Comparison of ENCODE assay signal across 19 cellular contexts in the genomic region with DNA sequence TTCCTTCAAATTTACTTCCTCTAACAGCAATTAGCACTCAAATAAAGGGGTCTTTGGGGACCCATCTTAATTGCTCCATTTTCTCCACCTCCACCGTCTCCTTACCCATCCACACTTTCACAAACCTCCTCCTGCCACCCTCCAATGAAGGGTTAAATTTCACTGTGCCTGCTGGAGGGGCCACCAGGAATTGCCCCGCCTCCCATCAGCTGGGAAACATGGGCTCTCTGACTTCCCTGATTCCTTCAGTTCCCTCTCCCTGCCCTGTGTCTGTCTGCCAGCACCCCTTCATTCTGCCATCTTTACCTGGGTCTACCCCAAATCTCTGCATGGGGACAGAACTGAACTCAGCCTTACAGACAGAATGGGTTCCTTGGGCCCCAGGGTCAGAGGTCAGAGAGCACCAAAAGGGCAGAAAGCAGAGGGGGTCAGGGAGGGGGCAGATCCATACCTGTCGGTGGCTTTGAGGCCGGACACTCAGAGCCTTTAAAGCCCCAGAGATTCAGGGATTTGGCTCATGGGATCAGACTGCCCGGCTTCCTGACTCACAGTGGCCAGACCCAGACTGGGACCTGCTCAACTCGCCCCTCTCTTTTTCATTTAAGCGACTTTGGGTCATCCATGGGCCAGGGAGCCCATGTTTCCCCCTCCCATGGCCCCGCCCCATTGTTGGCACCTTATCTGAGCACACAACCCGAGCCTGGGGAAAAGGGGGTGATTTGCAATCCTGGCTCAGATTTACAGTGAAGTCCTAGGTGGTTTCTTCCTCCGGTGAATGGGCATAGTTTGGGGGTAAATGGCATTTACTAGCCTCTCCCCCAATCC. TPM values are rescaled to one million over a fixed set of nuclear protein-coding genes. Genes with fewer than 3 reads are reported as not detected.
A peak's percentile ranks its signal among the peaks of the same experiment; 100 is the strongest.
DNase-seq lines count a peak whose midpoint lies in the region; ATAC-seq and TF ChIP-seq lines count a peak whose summit lies in the region.
"Had no signal": no experiment of that assay in that cellular context is flagged by ENCODE, and none has a peak within 500 bp of the region (broad histone marks: within the 10 kb centered on the region; RNA-seq: fewer than 3 reads in every experiment).

No MANE protein-coding gene starts in this region.

- H3K4me3 ChIP-seq in osteoblast (ENCODE audit: insufficient read depth, low read length) (peak overlapping the region; percentile 34), psoas muscle (no peak overlapping the region)
- H3K4me3 ChIP-seq: ascending aorta, SK-N-MC, tibial nerve had no signal

- H3K27me3 ChIP-seq in osteoblast (ENCODE audit: insufficient read depth, low read length) (no peaks in the 10 kb centered on the region), psoas muscle (ENCODE audit: insufficient read depth in 3 of 3, low read length in 2 of 3) (peaks cover 0 to 51% (median 10%) of the 10 kb centered on the region in 3 donors)
- H3K27me3 ChIP-seq: ascending aorta had no signal

- H2AFZ ChIP-seq in osteoblast (ENCODE audit: low read length), result no peak overlapping the region

- H3K9me3 Mint-ChIP-seq in HFFc6 (no peaks in the 10 kb centered on the region), WTC11 (no peaks in the 10 kb centered on the region)
- H3K9me3 Mint-ChIP-seq: activated CD4-positive, alpha-beta T cell treated with anti-CD3 and anti-CD28 coated beads, Interleukin-2, amount 10 ng/mL, durations not matched to agents 7 days and 5 days had no signal

- CTCF ChIA-PET in WTC11 (lab: Charles Lee), result interaction anchor here (1.7 to 18.5 kb wide), 2 partner anchors 11 to 34 kb away, joined by 15 to 1122 read pairs; a partner anchor contains a TSS

- H3K27ac Mint-ChIP-seq in HFFc6 (peak overlapping the region; percentile 52), WTC11 (no peak overlapping the region)
- H3K27ac Mint-ChIP-seq: activated CD4-positive, alpha-beta T cell treated with anti-CD3 and anti-CD28 coated beads, Interleukin-2, amount 10 ng/mL, durations not matched to agents 7 days and 5 days had no signal

- H3K27me3 Mint-ChIP-seq in HFFc6 (ENCODE audit: insufficient read depth) (peaks cover 6% of the 10 kb centered on the region; the same call in 1 of the 2 replicates), WTC11 (ENCODE audit: low read depth) (peaks cover 33% of the 10 kb centered on the region)

- H4K20me1 ChIP-seq in osteoblast (ENCODE audit: insufficient read depth, low read length), result no peaks in the 10 kb centered on the region

- POLR2A ChIA-PET in WTC11 (lab: Charles Lee), result interaction anchor here (0.5 kb wide), 1 partner anchor 1896 kb away, joined by 3 read pairs; no protein-coding TSS in a partner anchor

- H3K9me3 ChIP-seq in osteoblast (ENCODE audit: low read depth, low read length) (no peaks in the 10 kb centered on the region), psoas muscle (no peaks in the 10 kb centered on the region)
- H3K9me3 ChIP-seq: ascending aorta, tibial nerve had no signal

- H3K36me3 Mint-ChIP-seq in HFFc6 (ENCODE audit: low read depth) (no peaks in the 10 kb centered on the region), WTC11 (no peaks in the 10 kb centered on the region)

- peaks cover 39% of the 10 kb centered on the region for H3K4me1 ChIP-seq in osteoblast (ENCODE audit: insufficient read depth, low read length)
- no peaks in the 10 kb centered on the region for H3K4me1 ChIP-seq in psoas muscle

- WGBS in psoas muscle, 3 donors, result 30 to 37% (median 33%) methylated on average over 9 to 10 of the region's 10 CpGs

- peak overlapping the region; percentile 80 for H3K4me2 ChIP-seq in osteoblast (ENCODE audit: insufficient read depth, low read length)

- H3K4me3 Mint-ChIP-seq in HFFc6, result peak overlapping the region; percentile 10; the same call in 1 of the 2 replicates
- no peak overlapping the region for H3K4me3 Mint-ChIP-seq in WTC11
- H3K4me3 Mint-ChIP-seq: activated CD4-positive, alpha-beta T cell treated with anti-CD3 and anti-CD28 coated beads, Interleukin-2, amount 10 ng/mL, durations not matched to agents 7 days and 5 days had no signal

- H3K27ac ChIP-seq in osteoblast (ENCODE audit: low read depth, low read length) (peak overlapping the region; percentile 64), psoas muscle (no peak overlapping the region)
- H3K27ac ChIP-seq: ascending aorta, HL-60, SK-N-MC, tibial nerve had no signal

- DNase-seq in HFFc6 (no peak), WTC11 (ENCODE audit: low spot score) (no peak), osteoblast (ENCODE audit: insufficient read length, low spot score, missing footprints) (no peak), psoas muscle (no peak), DMS79 (lab: John Stamatoyannopoulos, UW) (no peak), NCI-H510A treated with DMSO at 0.1 percent for 48 hours (lab: John Stamatoyannopoulos, UW) (no peak)
- DNase-seq: activated CD4-positive, alpha-beta T cell treated with anti-CD3 and anti-CD28 coated beads, Interleukin-2, amount 10 ng/mL, durations not matched to agents 7 days and 5 days; Calu3; hippocampal formation; kidney; NCI-H2029 treated with DMSO at 0.1 percent for 48 hours; NCI-H524 treated with DMSO at 0.1 percent for 48 hours; retina; stimulated activated CD4-positive, alpha-beta T cell treated with anti-CD3 and anti-CD28 coated beads, Interleukin-15, amount 100 ng/mL, for 24 hours; stimulated activated naive CD4-positive, alpha-beta T cell treated with Interleukin-2 at 50 U/mL for 16 hours had no signal

- H3K36me3 ChIP-seq in osteoblast (ENCODE audit: insufficient read depth, low read length) (no peaks in the 10 kb centered on the region), psoas muscle (ENCODE audit: insufficient read depth in 1 of 2, low read depth in 1 of 2) (no peaks in the 10 kb centered on the region)
- H3K36me3 ChIP-seq: ascending aorta, tibial nerve had no signal

- H3K79me2 ChIP-seq in osteoblast (ENCODE audit: insufficient read depth, low read length), result no peaks in the 10 kb centered on the region

- intact Hi-C loops in psoas muscle (cut with DNase I), result no loop called here

- ATAC-seq in WTC11, result peak; percentile 24; the same call in 1 of the 2 replicates
- ATAC-seq in psoas muscle, result no peak

- H3K4me1 Mint-ChIP-seq in HFFc6 (ENCODE audit: low read depth) (peaks cover 59% of the 10 kb centered on the region), WTC11 (peaks cover 43% of the 10 kb centered on the region)

- TF ChIP-seq CTCF in HFFc6 (IDR thresholded peaks at IDR 0.05) (no peak), WTC11 (IDR thresholded peaks at IDR 0.05) (no peak), osteoblast (IDR thresholded peaks at IDR 0.05; ENCODE audit: extremely low read depth, low read depth, low read length) (no peak), psoas muscle (IDR thresholded peaks at IDR 0.05) (no peak)

TF ChIP-seq in WTC11, 78 proteins besides CTCF, POLR2A, EP300 and RAD21:
- TF ChIP-seq GABPB1 (CRISPR knock-in tag; IDR thresholded peaks at IDR 0.05), result no peak
- no peak for TF ChIP-seq HMGA2 (CRISPR knock-in tag; IDR thresholded peaks at IDR 0.05)
- no peak for TF ChIP-seq KAT7 (CRISPR knock-in tag; IDR thresholded peaks at IDR 0.05; ENCODE audit: borderline replicate concordance)

RNA-seq across cellular contexts. Expression of a gene that starts 17.6 kb away (rescaled TPM):
- total RNA-seq in HFFc6 (2021; fragmentation: NEBNext Ultra II Directional; extraction: Animal tissue kit (Norgen Biotek cat#: 25700)), result 10 to 100 TPM; 10.7 to 17.5 (median 16.4) TPM
- total RNA-seq in WTC11 (2021) (9.9 to 11.5 TPM (median 10.7 TPM) in 3 replicates), osteoblast (2.4 and 2.5 TPM in 2 replicates), psoas muscle (10 to 100 TPM; 10.8 to 16.1 (median 12.8) TPM)
- 10 to 100 TPM in 1 of 3 donors, 1 to 10 TPM in 2; 6.2 to 10.2 (median 7.2) TPM for polyA plus RNA-seq in psoas muscle

RNA-seq across cellular contexts. Expression of a gene that starts 27.5 kb away (rescaled TPM):
- 1 to 10 TPM in 4 of 6 experiments, under 1 TPM in 2; 0.45 to 1.2 (median 1.1) TPM for total RNA-seq in HFFc6 (2021; fragmentation: NEBNext Ultra II Directional; extraction: Animal tissue kit (Norgen Biotek cat#: 25700))
- total RNA-seq in WTC11 (2021) (2.0 to 3.3 TPM (median 2.3 TPM) in 3 replicates), osteoblast (under 0.01 TPM in 2 replicates), psoas muscle (under 1 TPM in 1 of 4 donors, not detected in 3; 0.16 TPM)
- polyA plus RNA-seq in psoas muscle, result under 1 TPM in 2 of 3 donors, not detected in 1; 0.04 to 0.27 TPM
- total RNA-seq: activated CD4-positive, alpha-beta T cell treated with anti-CD3 and anti-CD28 coated beads, Interleukin-2, amount 10 ng/mL, durations not matched to agents 7 days and 5 days had no signal

RNA-seq across cellular contexts. Expression of a gene that starts 37.3 kb away (rescaled TPM):
- total RNA-seq in HFFc6 (2021; fragmentation: NEBNext Ultra II Directional; extraction: Animal tissue kit (Norgen Biotek cat#: 25700)), result 10 to 100 TPM; 33.9 to 46.6 (median 39.1) TPM
- total RNA-seq in WTC11 (2021) (50.8 to 54.1 TPM (median 51.6 TPM) in 3 replicates), osteoblast (41.0 and 42.7 TPM in 2 replicates), psoas muscle (10 to 100 TPM; 12.2 to 33.5 (median 19.5) TPM)
- polyA plus RNA-seq in psoas muscle, result 10 to 100 TPM; 10.7 to 18.8 (median 15.1) TPM

RNA-seq across cellular contexts. Expression of a gene that starts 46.9 kb away (rescaled TPM):
- total RNA-seq in HFFc6 (2021; fragmentation: NEBNext Ultra II Directional; extraction: Animal tissue kit (Norgen Biotek cat#: 25700)), result 1 to 10 TPM in 1 of 6 experiments, under 1 TPM in 5; 0.41 to 1.1 (median 0.83) TPM
- total RNA-seq in WTC11 (2021) (0.09 to 0.39 TPM (median 0.30 TPM) in 3 replicates), osteoblast (not detected in 2 replicates), psoas muscle (under 1 TPM in 2 of 4 donors, not detected in 2; 0.15 to 0.54 TPM)
- under 1 TPM; 0.08 to 0.40 (median 0.22) TPM for polyA plus RNA-seq in psoas muscle
- total RNA-seq: ascending aorta had no signal

RNA-seq across cellular contexts. Expression of a gene that starts 47.1 kb away (rescaled TPM):
- total RNA-seq in HFFc6 (2021; fragmentation: NEBNext Ultra II Directional; extraction: Animal tissue kit (Norgen Biotek cat#: 25700)), result 10 to 100 TPM; 39.4 to 48.0 (median 43.7) TPM
- total RNA-seq in WTC11 (2021) (80.1 to 87.0 TPM (median 85.3 TPM) in 3 replicates), osteoblast (32.7 and 35.8 TPM in 2 replicates), psoas muscle (10 to 100 TPM; 37.8 to 51.9 (median 46.3) TPM)
- polyA plus RNA-seq in psoas muscle, result 10 to 100 TPM; 44.1 to 78.6 (median 56.1) TPM
